ENCODE assay signal across 8 cellular contexts in genomic region chr2:100246163-100247145, GRCh38.
DNase-seq lines count a peak whose midpoint lies in the region; ATAC-seq and TF ChIP-seq lines count a peak whose summit lies in the region.

No MANE protein-coding gene starts in this region.

- no peaks in the 10 kb centered on the region for H3K9me3 Mint-ChIP-seq in CD4-positive, CD25-positive, alpha-beta regulatory T cell

- H3K36me3 Mint-ChIP-seq in CD4-positive, CD25-positive, alpha-beta regulatory T cell, result no peaks in the 10 kb centered on the region

- POLR2A ChIA-PET in HEK293T (lab: Yijun Ruan, JAX), result no interaction called here

- no peaks in the 10 kb centered on the region for H3K27me3 Mint-ChIP-seq in CD4-positive, CD25-positive, alpha-beta regulatory T cell

- no peaks in the 10 kb centered on the region for H3K36me3 ChIP-seq in CD4-positive, CD25-positive, alpha-beta regulatory T cell (ENCODE audit: control insufficient read depth, insufficient read depth, low read length)

- peaks cover 0 to 5% (median 0%) of the 10 kb centered on the region in 4 donors for H3K4me1 Mint-ChIP-seq in CD4-positive, CD25-positive, alpha-beta regulatory T cell

- DNase-seq in CD4-positive, CD25-positive, alpha-beta regulatory T cell, result peak in 2 of 3 donors; percentile 5 to 45
- DNase-seq in HEK293T (ENCODE audit: extremely low spot score), result peak; percentile 62
- peak; percentile 74 for DNase-seq in SKM-1 treated with dmso at 0.1 percent for 144 hours (lab: John Stamatoyannopoulos, UW; ENCODE audit: unreplicated experiment)
- DNase-seq in iris pigment epithelial cell (ENCODE audit: low read depth), result peak; percentile 12
- no peak for DNase-seq in DMS153 (lab: John Stamatoyannopoulos, UW)

- H3K9me3 ChIP-seq in CD4-positive, CD25-positive, alpha-beta regulatory T cell (ENCODE audit: control insufficient read depth in 2 of 2, low read length in 2 of 2), result no peaks in the 10 kb centered on the region

- no peak overlapping the region for H3K4me3 Mint-ChIP-seq in CD4-positive, CD25-positive, alpha-beta regulatory T cell

- H3K27ac Mint-ChIP-seq in CD4-positive, CD25-positive, alpha-beta regulatory T cell, result peak overlapping the region in 1 of 3 donors; percentile 48

- H3K4me3 ChIP-seq in CD4-positive, CD25-positive, alpha-beta regulatory T cell (ENCODE audit: low read depth, low read length), result no peak overlapping the region

- no peaks in the 10 kb centered on the region for H3K4me1 ChIP-seq in CD4-positive, CD25-positive, alpha-beta regulatory T cell (ENCODE audit: control insufficient read depth, insufficient read depth, low read length, poor library complexity, severe bottlenecking)

- CTCF ChIA-PET in HEK293T (lab: Yijun Ruan, JAX), result interaction anchor here (0.6 to 2.3 kb wide), 8 partner anchors 8 to 687 kb away, joined by 3 to 9 read pairs (median 4); no protein-coding TSS in a partner anchor

- H3K27me3 ChIP-seq in CD4-positive, CD25-positive, alpha-beta regulatory T cell (ENCODE audit: control insufficient read depth, insufficient read depth, low read length), result no peaks in the 10 kb centered on the region

- H3K27ac ChIP-seq in CD4-positive, CD25-positive, alpha-beta regulatory T cell (ENCODE audit: insufficient read depth, low read length, poor library complexity, severe bottlenecking), result no peak overlapping the region

- no peak for ATAC-seq in CD4-positive, CD25-positive, alpha-beta regulatory T cell (ENCODE audit: low read depth in 2 of 2)
- ATAC-seq in GM21528 (IDR thresholded peaks at IDR 0.05; ENCODE audit: low FRiP score, unreplicated experiment) (no peak), GM18517 (IDR thresholded peaks at IDR 0.05; ENCODE audit: unreplicated experiment) (no peak), GM19397 (IDR thresholded peaks at IDR 0.05; ENCODE audit: unreplicated experiment) (no peak)

TF ChIP-seq in HEK293T, 16 proteins besides CTCF, POLR2A, EP300 and RAD21:
- TF ChIP-seq FOXA1 (IDR thresholded peaks at IDR 0.05), result no peak
